Comparison of ENCODE assay signal across 15 cellular contexts in the genomic region with DNA sequence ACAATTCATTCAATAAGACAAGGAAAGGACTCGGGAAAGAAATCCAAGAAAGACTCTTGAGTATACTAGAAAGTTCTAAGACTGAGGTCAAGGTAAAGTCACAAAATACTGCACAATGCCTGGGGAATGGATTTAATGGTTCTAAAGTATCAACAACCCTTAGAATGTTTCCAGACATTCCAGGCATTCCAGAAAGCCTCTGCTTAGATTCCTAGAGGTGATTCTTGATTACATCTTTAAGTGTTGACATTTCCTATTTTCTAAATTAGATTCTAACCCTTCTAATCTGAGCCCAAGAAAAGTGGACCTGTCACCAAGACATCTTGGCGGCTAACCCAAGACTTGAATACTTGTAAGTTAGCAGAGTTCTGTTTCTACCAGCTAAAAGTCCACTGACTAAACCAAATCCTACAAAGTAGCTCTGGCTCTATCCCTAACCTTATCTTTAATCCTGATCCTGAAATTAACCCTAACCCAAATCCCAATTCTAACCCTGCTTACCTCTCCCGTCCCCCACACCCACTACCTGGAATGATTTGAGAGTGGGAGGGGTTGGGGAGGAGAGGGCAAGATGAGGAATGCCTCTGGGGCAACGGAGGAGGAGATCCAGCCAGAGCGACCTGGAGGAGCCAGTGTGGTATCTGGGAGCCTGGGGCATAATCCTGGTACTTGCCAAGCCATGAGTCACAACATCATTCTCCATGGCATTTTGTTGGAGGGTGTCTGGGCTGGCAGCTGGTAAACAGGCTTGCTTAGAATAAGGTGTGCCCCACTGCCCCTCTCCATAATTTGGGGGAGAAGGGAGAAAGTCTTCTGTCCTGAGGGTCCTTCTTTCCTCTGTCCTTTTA.
A peak's percentile ranks its signal among the peaks of the same experiment; 100 is the strongest.
DNase-seq lines count a peak whose midpoint lies in the region; ATAC-seq and TF ChIP-seq lines count a peak whose summit lies in the region.
"Had no signal": no experiment of that assay in that cellular context is flagged by ENCODE, and none has a peak within 500 bp of the region (broad histone marks: within the 10 kb centered on the region; RNA-seq: fewer than 3 reads in every experiment).

No MANE protein-coding gene starts in this region.

- H4K20me1 ChIP-seq in smooth muscle cell (ENCODE audit: low read depth) = no peaks in the 10 kb centered on the region

- peak overlapping the region; percentile 33 for H3K4me2 ChIP-seq in smooth muscle cell
- H3K4me2 ChIP-seq: hepatocyte had no signal

- WGBS in smooth muscle cell (ENCODE audit: low lambda C conversion rate) = 28% methylated on average over 5 of the region's 5 CpGs

- TF ChIP-seq CTCF in smooth muscle cell (IDR thresholded peaks at IDR 0.05; ENCODE audit: borderline replicate concordance, insufficient read depth, poor library complexity, severe bottlenecking) = no peak

- H3K9me3 ChIP-seq in smooth muscle cell (replicated peaks; ENCODE audit: low read depth) = no peaks in the 10 kb centered on the region
- H3K9me3 ChIP-seq: suprapubic skin had no signal

- no peak overlapping the region for H3K9ac ChIP-seq in smooth muscle cell (ENCODE audit: low read depth)

- no peaks in the 10 kb centered on the region for H3K4me1 ChIP-seq in smooth muscle cell (ENCODE audit: low read depth)

- no peaks in the 10 kb centered on the region for H3K36me3 ChIP-seq in smooth muscle cell (ENCODE audit: low read depth)
- H3K36me3 ChIP-seq: suprapubic skin had no signal

- peak; percentile 13 for DNase-seq in NCI-H2196 (lab: John Stamatoyannopoulos, UW; ENCODE audit: unreplicated experiment)
- DNase-seq in NCI-H2196 treated with DMSO at 0.1 percent for 48 hours (lab: John Stamatoyannopoulos, UW; ENCODE audit: unreplicated experiment) = no peak
- peak; percentile 83 for DNase-seq in RPMI7951 (ENCODE audit: low read depth)
- no peak for DNase-seq in smooth muscle cell (lab: John Stamatoyannopoulos, UW; ENCODE audit: unreplicated experiment)
- no peak for DNase-seq in NCI-H1436 treated with DMSO at 0.1 percent for 48 hours (lab: John Stamatoyannopoulos, UW)
- DNase-seq: activated CD8-positive, alpha-beta memory T cell treated with anti-CD3 and anti-CD28 coated beads, Interleukin-2, amount 10 ng/mL, durations not matched to agents 7 days and 5 days; DMS79; effector CD8-positive, alpha-beta T cell; midbrain; NCI-H1694 had no signal

- H3K4me3 ChIP-seq in smooth muscle cell = no peak overlapping the region
- H3K4me3 ChIP-seq: hepatocyte, suprapubic skin had no signal

- H3K27ac ChIP-seq in smooth muscle cell (ENCODE audit: low read depth) = no peak overlapping the region
- H3K27ac ChIP-seq: hepatocyte, suprapubic skin had no signal

- H2AFZ ChIP-seq in smooth muscle cell (ENCODE audit: low read depth) = no peak overlapping the region
- H2AFZ ChIP-seq: hepatocyte had no signal

- ATAC-seq in esophagus mucosa (peak; percentile 70), HG02870 (IDR thresholded peaks at IDR 0.05; ENCODE audit: unreplicated experiment) (no peak), HG03280 (IDR thresholded peaks at IDR 0.05; ENCODE audit: unreplicated experiment) (no peak)
- ATAC-seq: activated CD8-positive, alpha-beta memory T cell treated with anti-CD3 and anti-CD28 coated beads, Interleukin-2, amount 10 ng/mL, durations not matched to agents 7 days and 5 days had no signal

- peaks cover 25% of the 10 kb centered on the region for H3K27me3 ChIP-seq in smooth muscle cell (ENCODE audit: low read depth)

- no peaks in the 10 kb centered on the region for H3F3A ChIP-seq in smooth muscle cell (ENCODE audit: low read depth)

- no peaks in the 10 kb centered on the region for H3K79me2 ChIP-seq in smooth muscle cell (ENCODE audit: low read depth)
- H3K79me2 ChIP-seq: hepatocyte had no signal

Comparison
In these comparisons a context has a peak if more than half of its experiments do, and no peak if none do; other contexts are left out.
1. DNase-seq: peak in NCI-H2196 (single experiment) and RPMI7951 (single experiment); none in NCI-H2196 treated with DMSO at 0.1 percent for 48 hours (single experiment), smooth muscle cell (single experiment) and NCI-H1436 treated with DMSO at 0.1 percent for 48 hours (single experiment).